In genomic region chr18:111292-112014, GRCh38 we compare ENCODE assay signal across 8 cellular contexts. TPM values are rescaled to one million over a fixed set of nuclear protein-coding genes. Genes with fewer than 3 reads are reported as not detected.
DNase-seq lines count a peak whose midpoint lies in the region; TF ChIP-seq lines count a peak whose summit lies in the region.

No MANE protein-coding gene starts in this region.

- no peaks in the 10 kb centered on the region for H3K27me3 ChIP-seq in ACC112 (ENCODE audit: insufficient read depth, low read length)
- H3K27me3 ChIP-seq in HAP-1 (ENCODE audit: low read depth) = no peaks in the 10 kb centered on the region
- no peaks in the 10 kb centered on the region for H3K27me3 ChIP-seq in duodenal mucosa (ENCODE audit: control insufficient read depth in 1 of 2, insufficient read depth in 2 of 2, low read length in 2 of 2)

- peak overlapping the region in 1 of 2 donors; percentile 60 for H3K9ac ChIP-seq in duodenal mucosa (ENCODE audit: low read depth in 1 of 2, low read length in 2 of 2)

- H3K4me3 ChIP-seq in ACC112 (ENCODE audit: low read depth, low read length) (peak overlapping the region; percentile 72), HAP-1 (no peak overlapping the region), duodenal mucosa (ENCODE audit: low read depth in 1 of 2, low read length in 2 of 2) (peak overlapping the region; percentile 52 to 60)

- peaks cover 5% of the 10 kb centered on the region for H3K4me1 Mint-ChIP-seq in mesothelial cell of epicardium

- no peaks in the 10 kb centered on the region for H3K27me3 Mint-ChIP-seq in mesothelial cell of epicardium (ENCODE audit: low read depth)

- H3K36me3 Mint-ChIP-seq in mesothelial cell of epicardium = peaks cover 12% of the 10 kb centered on the region

- H3K4me1 ChIP-seq in ACC112 (ENCODE audit: control insufficient read depth, insufficient read depth, low read length, unreplicated experiment) (no peaks in the 10 kb centered on the region), HAP-1 (no peaks in the 10 kb centered on the region), duodenal mucosa (ENCODE audit: control insufficient read depth in 1 of 2, insufficient read depth in 2 of 2, low read length in 2 of 2) (no peaks in the 10 kb centered on the region)

- H3K9me3 ChIP-seq in HAP-1 = no peaks in the 10 kb centered on the region
- H3K9me3 ChIP-seq in duodenal mucosa (ENCODE audit: control insufficient read depth in 1 of 2, low read length in 2 of 2) = peaks cover 0 to 9% of the 10 kb centered on the region in 2 donors

- DNase-seq in HAP-1 (ENCODE audit: low spot score in 2 of 2) = peak; percentile 65 to 82
- peak; percentile 67 for DNase-seq in activated CD4-positive, CD25-positive, alpha-beta regulatory T cell treated with anti-CD3 and anti-CD28 coated beads, Interleukin-2, amount 50 U/mL, for 72 hours
- DNase-seq in mesothelial cell of epicardium (ENCODE audit: low spot score in 2 of 2, unreplicated experiment in 2 of 2) = peak; percentile 85 to 89
- DNase-seq in stimulated activated CD8-positive, alpha-beta memory T cell treated with anti-CD3 and anti-CD28 coated beads, Interleukin-4, amount 100 ng/mL, for 48 hours = peak; percentile 77
- DNase-seq in SIG-M5 (lab: John Stamatoyannopoulos, UW) = no peak
- no peak for DNase-seq in NCI-H1436 treated with DMSO at 0.1 percent for 48 hours (lab: John Stamatoyannopoulos, UW)

- H3K79me2 ChIP-seq in ACC112 (ENCODE audit: control insufficient read depth, insufficient read depth, low read length, unreplicated experiment) = no peaks in the 10 kb centered on the region

- in situ Hi-C loops in HAP-1 (cut with MboI; ENCODE audit: low sequenced_read_pairs) = no loop called here

- peak overlapping the region; percentile 90 for H3K27ac Mint-ChIP-seq in mesothelial cell of epicardium

- H2AFZ ChIP-seq in ACC112 (ENCODE audit: low read length, unreplicated experiment) = peak overlapping the region; percentile 89

- H3K27ac ChIP-seq in ACC112 (ENCODE audit: low read depth, low read length) (no peak overlapping the region), duodenal mucosa (ENCODE audit: low read depth, low read length) (peak overlapping the region; percentile 26)

- H3K9me3 Mint-ChIP-seq in mesothelial cell of epicardium = peaks cover 44% of the 10 kb centered on the region

- TF ChIP-seq CTCF in mesothelial cell of epicardium (IDR thresholded peaks at IDR 0.05; ENCODE audit: unreplicated experiment) = no peak

- peak overlapping the region; percentile 69 for H3K4me3 Mint-ChIP-seq in mesothelial cell of epicardium

- H3K36me3 ChIP-seq in ACC112 (ENCODE audit: insufficient read depth, low read length) = no peaks in the 10 kb centered on the region
- no peaks in the 10 kb centered on the region for H3K36me3 ChIP-seq in HAP-1 (replicated peaks)
- no peaks in the 10 kb centered on the region for H3K36me3 ChIP-seq in duodenal mucosa (ENCODE audit: control insufficient read depth in 1 of 2, insufficient read depth in 2 of 2, low read length in 2 of 2)

RNA-seq across cellular contexts. Expression of gene USP14, which starts 46.9 kb away (rescaled TPM):
- 54.7 to 57.1 TPM (median 55.2 TPM) in 3 replicates for total RNA-seq in mesothelial cell of epicardium

Comparison
In these comparisons a context has a peak if more than half of its experiments do, and no peak if none do; other contexts are left out.
1. DNase-seq: peak in HAP-1 (2 of 2), activated CD4-positive, CD25-positive, alpha-beta regulatory T cell treated with anti-CD3 and anti-CD28 coated beads, Interleukin-2, amount 50 U/mL, for 72 hours (single experiment), mesothelial cell of epicardium (2 of 2) and stimulated activated CD8-positive, alpha-beta memory T cell treated with anti-CD3 and anti-CD28 coated beads, Interleukin-4, amount 100 ng/mL, for 48 hours (single experiment); none in SIG-M5 (single experiment) and NCI-H1436 treated with DMSO at 0.1 percent for 48 hours (single experiment).